20 cellular contexts compared by ENCODE assay signal in the genomic region with DNA sequence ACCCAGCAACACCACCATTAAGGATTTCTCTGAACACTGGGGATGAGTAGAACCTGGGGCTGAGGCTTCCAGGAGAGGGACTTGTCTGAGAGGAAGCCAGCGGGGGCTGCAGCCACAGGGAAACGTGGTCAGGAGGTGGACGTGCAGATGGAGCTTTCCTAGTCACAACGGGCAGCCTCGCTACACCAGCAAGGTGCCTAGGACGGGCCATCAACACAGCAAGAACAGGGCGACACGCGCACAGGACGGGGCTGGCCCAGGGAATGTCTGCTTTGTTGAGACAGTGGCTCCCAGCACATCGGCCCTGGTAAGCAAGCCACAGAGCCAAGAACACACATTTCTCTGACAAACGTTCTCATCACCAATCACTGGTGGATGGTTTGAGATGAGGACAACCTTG.
"Had no signal": no experiment of that assay in that cellular context is flagged by ENCODE, and none has a peak within 500 bp of the region (broad histone marks: within the 10 kb centered on the region; RNA-seq: fewer than 3 reads in every experiment).

No MANE protein-coding gene starts in this region.

- H3K4me1 ChIP-seq: left lung, psoas muscle, spleen, stomach, transverse colon had no signal

- H3K27ac ChIP-seq: coronary artery, left lung, psoas muscle, spleen, stomach, thoracic aorta, transverse colon had no signal

- H3K4me1 Mint-ChIP-seq: nephron had no signal

- H3K27me3 Mint-ChIP-seq: naive B cell had no signal

- DNase-seq: effector CD4-positive, alpha-beta T cell; heart right ventricle; hypothalamus; islet precursor cell; mesendoderm; naive B cell; psoas muscle; retina; spleen; stimulated activated CD4-positive, alpha-beta T cell treated with anti-CD3 and anti-CD28 coated beads, Interleukin-2, amount 100 ng/mL, for 24 hours; stimulated activated CD4-positive, alpha-beta T cell treated with anti-CD3 and anti-CD28 coated beads, Interleukin-4, amount 100 ng/mL, for 4 hours; stimulated activated naive CD4-positive, alpha-beta T cell; stomach; substantia nigra; transverse colon had no signal

- H3K9me3 Mint-ChIP-seq: nephron had no signal

- H3K27me3 ChIP-seq: heart right ventricle, left lung, spleen, stomach, transverse colon had no signal

- ATAC-seq: heart right ventricle, psoas muscle, sciatic nerve had no signal

- H3K4me3 Mint-ChIP-seq: naive B cell, nephron had no signal

- H3K4me3 ChIP-seq: coronary artery, heart right ventricle, left lung, psoas muscle, spleen, stomach, thoracic aorta, transverse colon had no signal

- H3K9me3 ChIP-seq: heart right ventricle, left lung, psoas muscle, spleen, stomach, thoracic aorta, transverse colon had no signal
